8 cellular contexts compared by ENCODE assay signal in the genomic region with DNA sequence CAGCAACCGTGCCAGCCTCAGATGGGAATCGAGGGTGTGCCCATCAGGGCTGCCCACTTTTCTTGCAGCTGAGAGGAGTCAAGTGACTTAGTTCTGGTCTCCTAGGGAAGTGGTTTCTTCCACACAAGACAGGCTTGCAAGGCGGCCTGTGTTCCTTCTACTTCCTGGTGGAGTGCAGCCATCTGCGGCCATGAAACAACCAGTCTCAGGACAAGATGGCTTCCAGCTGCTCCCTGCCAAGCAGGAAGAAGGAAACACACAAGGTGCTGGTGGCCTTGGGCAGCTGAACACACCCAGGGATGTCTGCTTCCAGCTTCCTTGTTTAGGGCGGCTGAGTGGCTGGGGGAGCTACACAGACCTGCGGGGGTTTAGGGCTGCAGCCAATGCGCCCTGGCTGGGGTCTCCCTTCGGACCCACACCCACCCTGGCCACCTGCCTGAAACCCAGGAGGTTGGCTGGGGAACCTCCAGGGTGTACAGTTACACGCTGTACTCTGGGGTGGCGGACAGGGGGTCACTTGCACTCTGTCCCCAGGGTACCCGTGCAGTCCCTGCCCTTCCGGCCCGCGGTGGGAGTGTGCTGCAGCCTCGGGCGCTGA. TPM values are rescaled to one million over a fixed set of nuclear protein-coding genes. Genes with fewer than 3 reads are reported as not detected.
A peak's percentile ranks its signal among the peaks of the same experiment; 100 is the strongest.
DNase-seq lines count a peak whose midpoint lies in the region; ATAC-seq and TF ChIP-seq lines count a peak whose summit lies in the region.

No MANE protein-coding gene starts in this region.

- H2BK15ac ChIP-seq in H9 (ENCODE audit: low read depth, low read length): no peak overlapping the region

- no peak overlapping the region for H4K8ac ChIP-seq in H9 (replicated peaks; ENCODE audit: insufficient read length, low read depth, low read length)

- no peak overlapping the region for H3K56ac ChIP-seq in H9 (ENCODE audit: insufficient read length, low read depth, low read length)

- no peak overlapping the region for H4K5ac ChIP-seq in H9 (ENCODE audit: insufficient read length, low read depth, low read length)

- no peaks in the 10 kb centered on the region for H3K79me2 ChIP-seq in H9 (ENCODE audit: insufficient read depth, low read length)

- peak; percentile 20 for ATAC-seq in Panc1

- no peak overlapping the region for H3K27ac Mint-ChIP-seq in H9
- peak overlapping the region; percentile 53 to 73 (median 56) for H3K27ac Mint-ChIP-seq in nephron

- intact Hi-C loops in Panc1 (cut with micrococcal nuclease; ENCODE audit: unreplicated experiment): no loop called here

- H3K9me3 Mint-ChIP-seq in H9: no peaks in the 10 kb centered on the region; a peak in 1 of 5 replicates
- no peaks in the 10 kb centered on the region for H3K9me3 Mint-ChIP-seq in nephron

- H3K4ac ChIP-seq in H9 (ENCODE audit: low read depth, low read length): no peak overlapping the region

- in situ Hi-C loops in G401 (cut with HindIII; ENCODE audit: low sequenced_read_pairs): no loop called here
- in situ Hi-C loops in Panc1 (cut with HindIII; ENCODE audit: low pct_unique_long_range_greater_than_20kb, low sequenced_read_pairs): no loop called here

- H3K4me3 Mint-ChIP-seq in H9 (peak overlapping the region; percentile 79 to 85), nephron (peak overlapping the region; percentile 83 to 86 (median 86))

- H3K4me1 ChIP-seq in H9 (ENCODE audit: insufficient read depth, low read length): peaks cover 3% of the 10 kb centered on the region; the same call in 1 of the 2 replicates
- H3K4me1 ChIP-seq in Panc1 (ENCODE audit: control insufficient read depth, insufficient read depth, low read length): peaks cover 11% of the 10 kb centered on the region

- WGBS in H9 (ENCODE audit: extremely low coverage, insufficient read length, low lambda C conversion rate): no CpG with 5 or more reads among the region's 16 CpGs

- H3K27me3 Mint-ChIP-seq in H9 (ENCODE audit: low read depth) (peaks cover 20% of the 10 kb centered on the region), nephron (ENCODE audit: low read depth) (peaks cover 7% of the 10 kb centered on the region)

- TF ChIP-seq CTCF in H9 (conservative IDR thresholded peaks at IDR 0.05) (no peak), Panc1 (IDR thresholded peaks at IDR 0.05) (no peak), epithelial cell of esophagus (IDR thresholded peaks at IDR 0.05; ENCODE audit: insufficient read depth, low read depth, low read length, missing control alignments) (no peak), nephron (IDR thresholded peaks at IDR 0.05; ENCODE audit: unreplicated experiment in 3 of 3) (no peak)

- CTCF ChIA-PET in Panc1 (lab: Charles Lee): no interaction called here

- H3K23me2 ChIP-seq in H9 (ENCODE audit: insufficient read length, low read depth, low read length, poor library complexity, severe bottlenecking): no peaks in the 10 kb centered on the region

- H3K9me3 ChIP-seq in H9 (ENCODE audit: control insufficient read depth, low read depth, low read length) (no peaks in the 10 kb centered on the region), Panc1 (ENCODE audit: control insufficient read depth, insufficient read depth, low read depth, low read length) (no peaks in the 10 kb centered on the region)

- POLR2A ChIA-PET in Panc1 (lab: Charles Lee): no interaction called here

- no peaks in the 10 kb centered on the region for H3K79me1 ChIP-seq in H9 (ENCODE audit: insufficient read depth, low read depth, low read length, poor library complexity, severe bottlenecking)

- no peak overlapping the region for H3T11ph ChIP-seq in H9 (ENCODE audit: low read length)

- H2BK12ac ChIP-seq in H9 (ENCODE audit: insufficient read length, low read depth, low read length): no peak overlapping the region

- no peak overlapping the region for H3K27ac ChIP-seq in H9 (ENCODE audit: insufficient read length, low read depth, low read length)
- H3K27ac ChIP-seq in Panc1 (ENCODE audit: low read length): no peak overlapping the region; the same call in 1 of the 2 replicates

- no peak overlapping the region for H2BK20ac ChIP-seq in H9 (ENCODE audit: low read depth, low read length, poor library complexity, severe bottlenecking)

- H3K4me2 ChIP-seq in H9 (ENCODE audit: insufficient read depth, insufficient read length, low read length): peak overlapping the region; percentile 35

- no peak overlapping the region for H4K91ac ChIP-seq in H9 (ENCODE audit: insufficient read length, low read depth, low read length)

- H3K36me3 Mint-ChIP-seq in H9 (ENCODE audit: insufficient read depth in 1 of 3, low read depth in 3 of 3) (no peaks in the 10 kb centered on the region), nephron (ENCODE audit: low read depth) (no peaks in the 10 kb centered on the region)

- H4K20me1 ChIP-seq in H9 (ENCODE audit: control insufficient read depth, insufficient read depth, insufficient read length): no peaks in the 10 kb centered on the region

- H3K4me1 Mint-ChIP-seq in H9 (peaks cover 28 to 29% of the 10 kb centered on the region in 2 experiments), nephron (peaks cover 22% of the 10 kb centered on the region)

- H3K23ac ChIP-seq in H9 (ENCODE audit: insufficient read length, low read depth, low read length): no peak overlapping the region

- no peak overlapping the region for H2AFZ ChIP-seq in H9 (ENCODE audit: low read length)

- BruUV-seq in Panc1 (replicated peaks; lab: Mats Ljungman, UMichigan): no TSS peak

- H3K14ac ChIP-seq in H9 (ENCODE audit: insufficient read depth, low read length): no peak overlapping the region

- no peak overlapping the region for H2AK5ac ChIP-seq in H9 (ENCODE audit: insufficient read length, low read length)

- peak; percentile 31 for DNase-seq in G401 (ENCODE audit: low spot score)
- no peak for DNase-seq in H9
- no peak for DNase-seq in Panc1 (ENCODE audit: low read depth, low spot score)
- DNase-seq in epithelial cell of esophagus (ENCODE audit: low read depth): peak; percentile 21
- no peak for DNase-seq in NCI-H774 (lab: John Stamatoyannopoulos, UW)
- no peak for DNase-seq in stimulated activated CD4-positive, alpha-beta T cell treated with anti-CD3 and anti-CD28 coated beads, Interleukin-4, amount 100 ng/mL, for 4 hours
- DNase-seq in stimulated activated CD8-positive, alpha-beta memory T cell treated with anti-CD3 and anti-CD28 coated beads, Interleukin-4, amount 100 ng/mL, for 48 hours: no peak

- no peak overlapping the region for H2BK5ac ChIP-seq in H9 (ENCODE audit: insufficient read length, low read length)

- no peak overlapping the region for H3K18ac ChIP-seq in H9 (ENCODE audit: insufficient read length, low read depth, low read length)

- H2BK120ac ChIP-seq in H9 (ENCODE audit: low read depth, low read length, poor library complexity, severe bottlenecking): no peak overlapping the region

- peaks cover 3% of the 10 kb centered on the region; the same call in 1 of the 2 replicates for H3K27me3 ChIP-seq in H9 (ENCODE audit: insufficient read depth, low read length)
- no peaks in the 10 kb centered on the region for H3K27me3 ChIP-seq in Panc1 (ENCODE audit: control insufficient read depth, insufficient read depth, low read length)

- H3K36me3 ChIP-seq in Panc1 (ENCODE audit: control insufficient read depth, insufficient read depth, low read length): no peaks in the 10 kb centered on the region

- no peak overlapping the region for H3K9ac ChIP-seq in H9 (ENCODE audit: extremely low read depth, insufficient read length, low read length)

- H3K4me3 ChIP-seq in Panc1 (ENCODE audit: low read depth in 2 of 2, low read length in 2 of 2) (peak overlapping the region; percentile 58 to 66), epithelial cell of esophagus (ENCODE audit: low read length) (peak overlapping the region; percentile 61)

RNA-seq across cellular contexts. Expression of a gene that starts 34.7 kb away (rescaled TPM):
- total RNA-seq in G401 (2014; rRNA removed; shearing (Covaris generic)): 24.4 and 26.1 TPM in 2 replicates
- total RNA-seq in H9 (2021) (13.0 and 16.3 TPM in 2 replicates), Panc1 (2021; ENCODE audit: unreplicated experiment) (35.3 TPM)
- polyA plus RNA-seq in Panc1 (2012; ENCODE audit: insufficient read length): 27.4 TPM

RNA-seq across cellular contexts. Expression of a gene that starts 47.9 kb away (rescaled TPM):
- 84.2 and 100 TPM in 2 replicates for total RNA-seq in G401 (2014; rRNA removed; shearing (Covaris generic))
- total RNA-seq in H9 (2021): 92.9 and 101 TPM in 2 replicates
- 104 TPM for total RNA-seq in Panc1 (2021; ENCODE audit: unreplicated experiment)
- 162 TPM for polyA plus RNA-seq in Panc1 (2012; ENCODE audit: insufficient read length)

Comparison
In these comparisons a context has a peak if more than half of its experiments do, and no peak if none do; other contexts are left out.
1. DNase-seq: peak in G401 (single experiment) and epithelial cell of esophagus (single experiment); none in H9 (single experiment), Panc1 (single experiment), NCI-H774 (single experiment), stimulated activated CD4-positive, alpha-beta T cell treated with anti-CD3 and anti-CD28 coated beads, Interleukin-4, amount 100 ng/mL, for 4 hours (0 of 2) and stimulated activated CD8-positive, alpha-beta memory T cell treated with anti-CD3 and anti-CD28 coated beads, Interleukin-4, amount 100 ng/mL, for 48 hours (single experiment).
2. H3K27ac Mint-ChIP-seq: peak in nephron (3 of 3); none in H9 (0 of 3).